29 cellular contexts compared by ENCODE assay signal in the genomic region with DNA sequence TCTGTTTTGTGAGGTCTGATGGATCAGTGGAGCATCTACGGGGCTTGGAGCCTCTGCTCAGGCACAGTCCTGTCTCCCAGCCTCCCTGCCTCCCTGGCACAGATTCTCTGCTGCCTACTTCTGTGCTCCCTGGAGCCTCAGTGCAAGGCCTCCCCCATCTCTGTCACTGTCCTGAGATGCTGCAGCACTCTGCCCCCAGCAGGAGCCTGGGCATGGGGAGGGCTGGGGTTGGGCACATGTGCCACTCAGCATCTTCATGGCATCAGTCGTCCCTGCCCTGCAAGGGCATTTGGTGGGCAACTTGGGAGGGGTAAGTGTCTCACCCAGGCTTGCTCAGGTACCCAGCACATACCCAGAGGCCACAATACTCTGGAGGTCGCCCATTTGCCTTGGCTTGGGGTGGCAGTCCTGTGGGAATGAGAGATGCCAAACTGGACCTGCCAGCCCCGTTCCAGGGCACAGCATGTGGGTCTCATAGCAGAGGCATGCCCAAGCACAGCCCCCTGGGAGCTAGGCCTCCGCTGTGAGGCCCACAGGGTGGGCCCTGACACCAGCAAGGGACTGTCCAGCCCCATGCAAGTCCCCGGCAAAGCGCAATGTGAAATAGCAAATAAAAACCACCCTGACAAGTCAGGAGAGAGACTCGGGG. TPM values are rescaled to one million over a fixed set of nuclear protein-coding genes. Genes with fewer than 3 reads are reported as not detected.
"Had no signal": no experiment of that assay in that cellular context is flagged by ENCODE, and none has a peak within 500 bp of the region (broad histone marks: within the 10 kb centered on the region; RNA-seq: fewer than 3 reads in every experiment).

No MANE protein-coding gene starts in this region.

- H3K4me1 Mint-ChIP-seq: activated CD4-positive, alpha-beta T cell treated with anti-CD3 and anti-CD28 coated beads, Interleukin-2, amount 10 ng/mL, durations not matched to agents 24 days and 14 days; brain; central memory CD8-positive, alpha-beta T cell had no signal

- H3K4me3 Mint-ChIP-seq: activated B cell treated with CpG ODN at 0.5 μM for 24 hours; activated CD4-positive, alpha-beta memory T cell treated with anti-CD3 and anti-CD28 coated beads for 36 hours; activated CD4-positive, alpha-beta T cell treated with anti-CD3 and anti-CD28 coated beads, Interleukin-2, amount 10 ng/mL, durations not matched to agents 24 days and 14 days; activated naive CD8-positive, alpha-beta T cell; activated T-cell treated with anti-CD3 and anti-CD28 coated beads, Interleukin-2, amount 50 U/mL, for 4 hours; brain; central memory CD8-positive, alpha-beta T cell; T-helper 1 cell treated with Interleukin-12 subunit alpha and Interleukin-12 subunit beta and Interleukin-4 antibody, amounts not matched to agents 30 μg/mL and 1 μg/mL, for 36 hours had no signal

- H3K9me3 Mint-ChIP-seq: activated B cell treated with CpG ODN at 0.5 μM for 24 hours; activated CD4-positive, alpha-beta memory T cell treated with anti-CD3 and anti-CD28 coated beads for 36 hours; activated CD4-positive, alpha-beta T cell treated with anti-CD3 and anti-CD28 coated beads, Interleukin-2, amount 10 ng/mL, durations not matched to agents 24 days and 14 days; activated T-cell treated with anti-CD3 and anti-CD28 coated beads, Interleukin-2, amount 50 U/mL, for 4 hours; central memory CD8-positive, alpha-beta T cell; T-helper 1 cell treated with Interleukin-12 subunit alpha and Interleukin-12 subunit beta and Interleukin-4 antibody, amounts not matched to agents 30 μg/mL and 1 μg/mL, for 36 hours had no signal

- H3K36me3 Mint-ChIP-seq: activated CD4-positive, alpha-beta memory T cell treated with anti-CD3 and anti-CD28 coated beads for 36 hours; activated naive CD8-positive, alpha-beta T cell; brain had no signal

- H3K27ac Mint-ChIP-seq: activated B cell treated with CpG ODN at 0.5 μM for 24 hours; activated CD4-positive, alpha-beta memory T cell treated with anti-CD3 and anti-CD28 coated beads for 36 hours; activated CD4-positive, alpha-beta T cell treated with anti-CD3 and anti-CD28 coated beads, Interleukin-2, amount 10 ng/mL, durations not matched to agents 24 days and 14 days; activated naive CD8-positive, alpha-beta T cell; brain; T-helper 1 cell treated with Interleukin-12 subunit alpha and Interleukin-12 subunit beta and Interleukin-4 antibody, amounts not matched to agents 30 μg/mL and 1 μg/mL, for 36 hours had no signal

- ATAC-seq: activated T-cell treated with anti-CD3 and anti-CD28 coated beads, Interleukin-2, amount 50 U/mL, for 4 hours; Panc1 had no signal

- DNase-seq: activated B cell treated with CpG ODN at 0.5 μM for 24 hours; activated CD4-positive, alpha-beta memory T cell treated with anti-CD3 and anti-CD28 coated beads for 36 hours; activated CD4-positive, alpha-beta T cell treated with anti-CD3 and anti-CD28 coated beads for 1 hour; activated CD4-positive, alpha-beta T cell treated with anti-CD3 and anti-CD28 coated beads, Interleukin-2, amount 10 ng/mL, durations not matched to agents 24 days and 14 days; activated CD8-positive, alpha-beta memory T cell treated with anti-CD3 and anti-CD28 coated beads for 24 hours; activated effector memory CD4-positive, alpha-beta T cell treated with anti-CD3 and anti-CD28 coated beads, Interleukin-2, amount 50 U/mL, for 16 hours; activated naive CD4-positive, alpha-beta T cell treated with Interleukin-2 at 50 U/mL for 16 hours; activated T-cell treated with anti-CD3 and anti-CD28 coated beads, Interleukin-2, amount 50 U/mL, for 4 hours; amygdala; KG1; NCI-H1048; NCI-H146; NCI-H187 treated with DMSO at 0.1 percent for 48 hours; NCI-H2107; NCI-H510A treated with DMSO at 0.1 percent for 48 hours; NCI-H69; NK-92 treated with Interleukin-12 subunit alpha and Interleukin-12 subunit beta, amount 100 ng/mL, for 24 hours; OCI-M1; RPMI8226; SHP77 treated with DMSO at 0.1 percent for 48 hours; T-helper 9 cell had no signal

- FAIRE-seq: astrocyte had no signal

RNA-seq across cellular contexts. Expression of gene PADI3, which starts 28.7 kb away (rescaled TPM):
- total RNA-seq: activated B cell treated with CpG ODN at 0.5 μM for 24 hours; activated CD4-positive, alpha-beta memory T cell treated with anti-CD3 and anti-CD28 coated beads for 36 hours; activated CD4-positive, alpha-beta T cell treated with anti-CD3 and anti-CD28 coated beads, Interleukin-2, amount 10 ng/mL, durations not matched to agents 24 days and 14 days; activated T-cell treated with anti-CD3 and anti-CD28 coated beads, Interleukin-2, amount 50 U/mL, for 4 hours had no signal

RNA-seq across cellular contexts. Expression of gene PADI4, which starts 30.4 kb away (rescaled TPM):
- total RNA-seq: astrocyte, LHCN-M2, SK-MEL-5 had no signal
